In genomic region chr6:7136859-7137334, GRCh38 we compare ENCODE assay signal across 8 cellular contexts. TPM values are rescaled to one million over a fixed set of nuclear protein-coding genes. Genes with fewer than 3 reads are reported as not detected.
DNase-seq lines count a peak whose midpoint lies in the region; ATAC-seq and TF ChIP-seq lines count a peak whose summit lies in the region.

No MANE protein-coding gene starts in this region.

- intact Hi-C loops in uterus (cut with DNase I; ENCODE audit: low total_unique reads) (no loop called here), aorta (cut with DNase I) (no loop called here)

- peak overlapping the region; percentile 85 for H3K9ac ChIP-seq in OCI-LY3 (ENCODE audit: low read length)
- H3K9ac ChIP-seq in iPS-18a (ENCODE audit: low read length): no peak overlapping the region

- TF ChIP-seq POLR2A in uterus (IDR thresholded peaks at IDR 0.05): no peak

- H3K27me3 ChIP-seq in OCI-LY3 (ENCODE audit: low read depth, low read length) (no peaks in the 10 kb centered on the region), iPS-18a (ENCODE audit: control insufficient read depth, insufficient read depth, low read length) (peaks cover 8% of the 10 kb centered on the region), uterus (no peaks in the 10 kb centered on the region), aorta (ENCODE audit: control insufficient read depth in 1 of 2, insufficient read depth in 2 of 2, low read length in 1 of 2) (no peaks in the 10 kb centered on the region)

- no peak for TF ChIP-seq CTCF in OCI-LY3 (IDR thresholded peaks at IDR 0.05; ENCODE audit: low read depth, low read length)
- TF ChIP-seq CTCF in uterus (IDR thresholded peaks at IDR 0.05): no peak

- WGBS in aorta, 2 donors: 87 to 88% methylated on average over 8 of the region's 8 CpGs

- H3K9me3 ChIP-seq in OCI-LY3 (ENCODE audit: insufficient read depth, low read length) (no peaks in the 10 kb centered on the region), iPS-18a (ENCODE audit: control insufficient read depth, low read depth, low read length) (no peaks in the 10 kb centered on the region), uterus (no peaks in the 10 kb centered on the region), aorta (ENCODE audit: control insufficient read depth, low read length) (no peaks in the 10 kb centered on the region)

- peaks cover 82% of the 10 kb centered on the region for H3K79me2 ChIP-seq in OCI-LY3 (ENCODE audit: low read length)

- peak overlapping the region; percentile 98 for H3K4me2 ChIP-seq in OCI-LY3 (ENCODE audit: low read length)

- no peak overlapping the region for H2AFZ ChIP-seq in OCI-LY3 (ENCODE audit: low read depth, low read length)

- H3K4me1 ChIP-seq in OCI-LY3 (ENCODE audit: low read length): peaks cover 87% of the 10 kb centered on the region
- H3K4me1 ChIP-seq in iPS-18a (ENCODE audit: control insufficient read depth, low read depth, low read length): peaks cover 32% of the 10 kb centered on the region
- peaks cover 0 to 5% of the 10 kb centered on the region in 2 donors for H3K4me1 ChIP-seq in uterus
- peaks cover 0 to 1% of the 10 kb centered on the region in 2 donors for H3K4me1 ChIP-seq in aorta (ENCODE audit: control insufficient read depth in 1 of 2, insufficient read depth in 2 of 2, low read length in 2 of 2)

- peak; percentile 32 for ATAC-seq in GM18520 (IDR thresholded peaks at IDR 0.05; ENCODE audit: unreplicated experiment)
- ATAC-seq in HG02588 (IDR thresholded peaks at IDR 0.05; ENCODE audit: unreplicated experiment): peak; percentile 37
- no peak for ATAC-seq in SK-N-SH treated with all-trans-retinoic acid at 6 μM for 48 hours
- ATAC-seq in aorta (ENCODE audit: low FRiP score): no peak

- H4K20me1 ChIP-seq in OCI-LY3 (ENCODE audit: insufficient read depth, low read length): peaks cover 29% of the 10 kb centered on the region

- H3K4me3 ChIP-seq in OCI-LY3 (ENCODE audit: low read length): peak overlapping the region; percentile 71
- peak overlapping the region; percentile 23 for H3K4me3 ChIP-seq in iPS-18a (ENCODE audit: low read length)
- H3K4me3 ChIP-seq in uterus: no peak overlapping the region
- no peak overlapping the region for H3K4me3 ChIP-seq in aorta (ENCODE audit: low read length in 2 of 2)

- DNase-seq in uterus: no peak
- no peak for DNase-seq in substantia nigra (lab: John Stamatoyannopoulos, UW)
- DNase-seq in aorta: no peak

- H3K27ac ChIP-seq in OCI-LY3 (ENCODE audit: low read length): peak overlapping the region; percentile 99
- H3K27ac ChIP-seq in iPS-18a (ENCODE audit: low read length): no peak overlapping the region
- peak overlapping the region; percentile 73 to 85 for H3K27ac ChIP-seq in uterus
- no peak overlapping the region for H3K27ac ChIP-seq in substantia nigra (ENCODE audit: low read depth, low read length, poor library complexity, severe bottlenecking)
- no peak overlapping the region for H3K27ac ChIP-seq in aorta (ENCODE audit: low read depth in 1 of 2, low read length in 2 of 2)

- H3K36me3 ChIP-seq in OCI-LY3 (replicated peaks; ENCODE audit: low read depth, low read length) (no peaks in the 10 kb centered on the region), iPS-18a (ENCODE audit: control insufficient read depth, low read depth, low read length) (no peaks in the 10 kb centered on the region), uterus (no peaks in the 10 kb centered on the region), aorta (ENCODE audit: control insufficient read depth in 1 of 2, insufficient read depth in 2 of 2, low read length in 1 of 2) (no peaks in the 10 kb centered on the region)

TF ChIP-seq in SK-N-SH treated with all-trans-retinoic acid at 6 μM for 48 hours, 23 proteins besides CTCF, POLR2A, EP300 and RAD21 (continues in another document):
- TF ChIP-seq ISL1 (CRISPR knock-in tag; IDR thresholded peaks at IDR 0.05): no peak
- no peak for TF ChIP-seq ZNF8 (CRISPR knock-in tag; IDR thresholded peaks at IDR 0.05)
- TF ChIP-seq, protein P1, sequence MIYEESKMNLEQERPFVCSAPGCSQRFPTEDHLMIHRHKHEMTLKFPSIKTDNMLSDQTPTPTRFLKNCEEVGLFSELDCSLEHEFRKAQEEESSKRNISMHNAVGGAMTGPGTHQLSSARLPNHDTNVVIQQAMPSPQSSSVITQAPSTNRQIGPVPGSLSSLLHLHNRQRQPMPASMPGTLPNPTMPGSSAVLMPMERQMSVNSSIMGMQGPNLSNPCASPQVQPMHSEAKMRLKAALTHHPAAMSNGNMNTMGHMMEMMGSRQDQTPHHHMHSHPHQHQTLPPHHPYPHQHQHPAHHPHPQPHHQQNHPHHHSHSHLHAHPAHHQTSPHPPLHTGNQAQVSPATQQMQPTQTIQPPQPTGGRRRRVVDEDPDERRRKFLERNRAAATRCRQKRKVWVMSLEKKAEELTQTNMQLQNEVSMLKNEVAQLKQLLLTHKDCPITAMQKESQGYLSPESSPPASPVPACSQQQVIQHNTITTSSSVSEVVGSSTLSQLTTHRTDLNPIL (CRISPR knock-in tag; IDR thresholded peaks at IDR 0.05; ENCODE audit: low read depth): no peak
- no peak for TF ChIP-seq ZNF565 (CRISPR knock-in tag; conservative IDR thresholded peaks at IDR 0.05; ENCODE audit: low read depth)
- no peak for TF ChIP-seq ZC3H10 (CRISPR knock-in tag; IDR thresholded peaks at IDR 0.05)
- no peak for TF ChIP-seq CSDC2 (CRISPR knock-in tag; IDR thresholded peaks at IDR 0.05)
- no peak for TF ChIP-seq CSRNP3 (CRISPR knock-in tag; IDR thresholded peaks at IDR 0.05)
- no peak for TF ChIP-seq ZFP3 (CRISPR knock-in tag; IDR thresholded peaks at IDR 0.05)
- TF ChIP-seq POU6F1 (CRISPR knock-in tag; IDR thresholded peaks at IDR 0.05; ENCODE audit: borderline replicate concordance, low read depth): no peak
- no peak for TF ChIP-seq ARNTL (CRISPR knock-in tag; IDR thresholded peaks at IDR 0.05; ENCODE audit: borderline replicate concordance, low read depth)
- no peak for TF ChIP-seq TCF4 (CRISPR knock-in tag; IDR thresholded peaks at IDR 0.05; ENCODE audit: borderline replicate concordance)
- TF ChIP-seq, protein P2, sequence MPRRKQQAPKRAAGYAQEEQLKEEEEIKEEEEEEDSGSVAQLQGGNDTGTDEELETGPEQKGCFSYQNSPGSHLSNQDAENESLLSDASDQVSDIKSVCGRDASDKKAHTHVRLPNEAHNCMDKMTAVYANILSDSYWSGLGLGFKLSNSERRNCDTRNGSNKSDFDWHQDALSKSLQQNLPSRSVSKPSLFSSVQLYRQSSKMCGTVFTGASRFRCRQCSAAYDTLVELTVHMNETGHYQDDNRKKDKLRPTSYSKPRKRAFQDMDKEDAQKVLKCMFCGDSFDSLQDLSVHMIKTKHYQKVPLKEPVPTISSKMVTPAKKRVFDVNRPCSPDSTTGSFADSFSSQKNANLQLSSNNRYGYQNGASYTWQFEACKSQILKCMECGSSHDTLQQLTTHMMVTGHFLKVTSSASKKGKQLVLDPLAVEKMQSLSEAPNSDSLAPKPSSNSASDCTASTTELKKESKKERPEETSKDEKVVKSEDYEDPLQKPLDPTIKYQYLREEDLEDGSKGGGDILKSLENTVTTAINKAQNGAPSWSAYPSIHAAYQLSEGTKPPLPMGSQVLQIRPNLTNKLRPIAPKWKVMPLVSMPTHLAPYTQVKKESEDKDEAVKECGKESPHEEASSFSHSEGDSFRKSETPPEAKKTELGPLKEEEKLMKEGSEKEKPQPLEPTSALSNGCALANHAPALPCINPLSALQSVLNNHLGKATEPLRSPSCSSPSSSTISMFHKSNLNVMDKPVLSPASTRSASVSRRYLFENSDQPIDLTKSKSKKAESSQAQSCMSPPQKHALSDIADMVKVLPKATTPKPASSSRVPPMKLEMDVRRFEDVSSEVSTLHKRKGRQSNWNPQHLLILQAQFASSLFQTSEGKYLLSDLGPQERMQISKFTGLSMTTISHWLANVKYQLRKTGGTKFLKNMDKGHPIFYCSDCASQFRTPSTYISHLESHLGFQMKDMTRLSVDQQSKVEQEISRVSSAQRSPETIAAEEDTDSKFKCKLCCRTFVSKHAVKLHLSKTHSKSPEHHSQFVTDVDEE (CRISPR knock-in tag; IDR thresholded peaks at IDR 0.05): no peak

RNA-seq across cellular contexts. Expression of gene RREB1, which starts 29.1 kb away (rescaled TPM):
- 10 to 100 TPM; 15.1 to 65.9 (median 22.7) TPM for total RNA-seq in uterus
- 10 to 100 TPM; 30.7 to 44.7 TPM for total RNA-seq in aorta
- polyA plus RNA-seq in aorta: 1 to 10 TPM; 3.5 to 4.9 TPM

Comparison
In these comparisons a context has a peak if more than half of its experiments do, and no peak if none do; other contexts are left out.
1. ATAC-seq: peak in GM18520 (single experiment) and HG02588 (single experiment); none in SK-N-SH treated with all-trans-retinoic acid at 6 μM for 48 hours (single experiment) and aorta (single experiment).
2. H3K27ac ChIP-seq: peak in OCI-LY3 (single experiment) and uterus (2 of 2); none in iPS-18a (single experiment), substantia nigra (single experiment) and aorta (0 of 2).
3. H3K4me3 ChIP-seq: peak in OCI-LY3 (single experiment) and iPS-18a (single experiment); none in uterus (0 of 2) and aorta (0 of 2).